ENCODE assay signal across 1 cellular context in the genomic region with DNA sequence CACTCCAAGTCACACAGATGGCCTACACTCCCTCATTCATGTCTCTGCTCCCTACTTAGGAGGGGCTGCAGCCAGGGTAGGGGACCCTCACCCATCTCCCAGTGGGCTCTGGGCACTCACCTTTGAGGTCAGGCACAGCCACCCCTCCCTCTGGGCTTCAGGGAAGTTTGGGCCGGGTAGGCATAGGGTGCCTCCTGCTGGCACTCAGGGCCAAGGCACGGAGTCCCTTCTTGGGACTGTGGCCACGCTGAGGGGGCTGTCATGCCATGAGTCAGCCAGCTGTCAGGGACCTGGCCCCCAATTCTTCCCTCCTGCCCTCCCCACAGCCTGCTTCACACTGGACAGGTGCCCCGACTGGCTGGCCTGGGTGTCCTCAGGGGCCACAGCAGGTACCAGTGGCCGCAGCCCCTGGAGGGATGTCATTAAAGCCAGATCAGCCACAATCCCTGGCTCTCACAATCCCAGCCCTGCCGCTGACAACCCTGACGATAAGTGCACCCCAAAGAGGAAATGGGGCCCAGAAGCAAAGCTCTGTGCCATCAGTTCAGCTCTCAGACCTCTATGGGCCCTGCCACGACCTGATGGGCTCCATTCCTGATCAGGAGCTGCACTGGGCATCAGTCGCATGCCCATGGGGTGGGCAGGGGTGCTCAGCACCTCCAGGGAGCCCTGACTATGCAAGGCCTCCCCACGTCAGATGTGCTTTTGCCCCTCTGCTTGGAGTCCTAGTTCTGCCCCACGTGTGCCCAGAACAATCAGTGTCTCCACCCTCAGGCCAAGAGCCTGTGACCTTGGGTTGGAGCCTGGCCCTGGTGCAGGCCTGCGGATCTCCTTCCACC.
TF ChIP-seq lines count a peak whose summit lies in the region.

No MANE protein-coding gene starts in this region.

TF ChIP-seq in Ishikawa, 13 proteins besides CTCF, POLR2A, EP300 and RAD21 (continued from another document):
- TF ChIP-seq, protein P1, sequence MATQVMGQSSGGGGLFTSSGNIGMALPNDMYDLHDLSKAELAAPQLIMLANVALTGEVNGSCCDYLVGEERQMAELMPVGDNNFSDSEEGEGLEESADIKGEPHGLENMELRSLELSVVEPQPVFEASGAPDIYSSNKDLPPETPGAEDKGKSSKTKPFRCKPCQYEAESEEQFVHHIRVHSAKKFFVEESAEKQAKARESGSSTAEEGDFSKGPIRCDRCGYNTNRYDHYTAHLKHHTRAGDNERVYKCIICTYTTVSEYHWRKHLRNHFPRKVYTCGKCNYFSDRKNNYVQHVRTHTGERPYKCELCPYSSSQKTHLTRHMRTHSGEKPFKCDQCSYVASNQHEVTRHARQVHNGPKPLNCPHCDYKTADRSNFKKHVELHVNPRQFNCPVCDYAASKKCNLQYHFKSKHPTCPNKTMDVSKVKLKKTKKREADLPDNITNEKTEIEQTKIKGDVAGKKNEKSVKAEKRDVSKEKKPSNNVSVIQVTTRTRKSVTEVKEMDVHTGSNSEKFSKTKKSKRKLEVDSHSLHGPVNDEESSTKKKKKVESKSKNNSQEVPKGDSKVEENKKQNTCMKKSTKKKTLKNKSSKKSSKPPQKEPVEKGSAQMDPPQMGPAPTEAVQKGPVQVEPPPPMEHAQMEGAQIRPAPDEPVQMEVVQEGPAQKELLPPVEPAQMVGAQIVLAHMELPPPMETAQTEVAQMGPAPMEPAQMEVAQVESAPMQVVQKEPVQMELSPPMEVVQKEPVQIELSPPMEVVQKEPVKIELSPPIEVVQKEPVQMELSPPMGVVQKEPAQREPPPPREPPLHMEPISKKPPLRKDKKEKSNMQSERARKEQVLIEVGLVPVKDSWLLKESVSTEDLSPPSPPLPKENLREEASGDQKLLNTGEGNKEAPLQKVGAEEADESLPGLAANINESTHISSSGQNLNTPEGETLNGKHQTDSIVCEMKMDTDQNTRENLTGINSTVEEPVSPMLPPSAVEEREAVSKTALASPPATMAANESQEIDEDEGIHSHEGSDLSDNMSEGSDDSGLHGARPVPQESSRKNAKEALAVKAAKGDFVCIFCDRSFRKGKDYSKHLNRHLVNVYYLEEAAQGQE (IDR thresholded peaks at IDR 0.05; ENCODE audit: low read depth), result no peak
- TF ChIP-seq TCF12 (IDR thresholded peaks at IDR 0.05; ENCODE audit: low read depth) (no peak), NFIC (IDR thresholded peaks at IDR 0.05) (no peak), FOXM1 (IDR thresholded peaks at IDR 0.05; ENCODE audit: borderline replicate concordance, low read depth) (no peak), CREB1 (IDR thresholded peaks at IDR 0.05; ENCODE audit: low read depth) (no peak)
